Comparison of ENCODE assay signal across 8 cellular contexts in the genomic region with DNA sequence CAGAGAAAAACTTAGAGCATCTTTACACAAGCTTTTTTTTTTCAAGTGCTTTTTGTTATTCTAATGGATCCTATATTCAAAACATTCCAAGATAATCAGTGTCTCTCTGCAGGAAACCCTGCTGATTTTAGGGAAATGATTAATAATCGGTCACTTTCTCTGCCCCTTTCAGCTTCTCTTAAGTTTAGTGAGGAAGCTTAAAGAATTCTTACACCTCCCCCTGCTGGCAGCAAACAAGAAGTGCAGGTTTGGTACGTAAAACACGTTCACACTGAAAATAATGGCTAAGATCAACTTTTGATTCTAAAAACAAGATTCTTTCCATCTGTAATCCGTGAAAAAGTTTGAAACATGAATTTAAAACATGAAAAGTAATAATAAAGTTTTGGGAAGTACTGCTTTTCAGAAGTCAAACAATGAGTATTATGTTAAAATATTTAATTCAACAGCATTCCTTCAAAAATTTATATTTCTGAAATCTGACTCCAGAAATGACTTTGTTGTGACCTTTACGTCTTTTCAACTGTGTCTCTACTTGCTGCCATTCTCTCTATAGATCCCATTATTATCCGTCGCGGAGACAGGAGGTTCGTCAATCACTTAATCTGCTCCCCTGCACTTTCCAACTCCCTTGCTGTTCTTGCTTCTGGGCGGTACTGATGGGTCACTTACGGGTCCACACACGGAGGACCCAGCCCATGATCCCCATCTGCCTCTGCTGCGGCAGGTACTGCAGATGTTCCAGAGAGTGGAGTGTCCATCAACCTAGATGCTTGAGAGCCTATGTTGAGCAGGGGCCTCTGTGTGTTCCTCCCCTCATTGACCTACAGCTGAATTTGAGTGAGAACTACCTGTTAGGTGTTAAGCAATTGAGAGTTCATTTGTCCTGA.
DNase-seq lines count a peak whose midpoint lies in the region; ATAC-seq, FAIRE-seq and TF ChIP-seq lines count a peak whose summit lies in the region.

No MANE protein-coding gene starts in this region.

- intact Hi-C loops in CD4-positive, alpha-beta T cell (cut with DNase I, micrococcal nuclease), result loop anchor here in 1 of 2 experiments (1.0 to 5.0 kb wide), 3 partner anchors 342 to 629 kb away; no protein-coding TSS in a partner anchor
- intact Hi-C loops in breast epithelium (cut with DNase I; ENCODE audit: low total_unique reads), result loop anchor here (5.0 kb wide), 1 partner anchor 344 kb away; no protein-coding TSS in a partner anchor

- no peak overlapping the region for H3K27ac Mint-ChIP-seq in CD4-positive, alpha-beta T cell

- H3K9me3 ChIP-seq in CD4-positive, alpha-beta T cell (ENCODE audit: control insufficient read depth, low read length), result no peaks in the 10 kb centered on the region
- H3K9me3 ChIP-seq in breast epithelium, result no peaks in the 10 kb centered on the region

- DNase-seq in CD4-positive, alpha-beta T cell, result peak in 4 of 10 experiments; percentile 3 to 11 (median 6)
- DNase-seq in HT1080 (ENCODE audit: low read depth), result peak; percentile 38
- DNase-seq in RCC 7860 (ENCODE audit: low spot score), result peak; percentile 29
- no peak for DNase-seq in breast epithelium (ENCODE audit: low spot score in 2 of 2)
- peak; percentile 62 for DNase-seq in kidney glomerular epithelial cell (lab: John Stamatoyannopoulos, UW)
- peak in 2 of 3 experiments; percentile 3 to 8 for DNase-seq in stimulated activated CD4-positive, alpha-beta T cell treated with anti-CD3 and anti-CD28 coated beads, TNF-alpha, amount 100 ng/mL, for 24 hours (ENCODE audit: low read depth in 3 of 3)

- no peak for ATAC-seq in CD4-positive, alpha-beta T cell (ENCODE audit: poor library complexity)
- ATAC-seq in GM18861 (IDR thresholded peaks at IDR 0.05; ENCODE audit: unreplicated experiment), result peak; percentile 62
- ATAC-seq in HG03520 (IDR thresholded peaks at IDR 0.05; ENCODE audit: unreplicated experiment), result no peak

- peak; percentile 70 for FAIRE-seq in RCC 7860 (lab: Jason Lieb, UNC)

- H3K4me1 ChIP-seq in breast epithelium, result no peaks in the 10 kb centered on the region

- TF ChIP-seq CTCF in CD4-positive, alpha-beta T cell (IDR thresholded peaks at IDR 0.05), result peak; percentile 90
- peak; percentile 65 to 95 (median 85) for TF ChIP-seq CTCF in breast epithelium (IDR thresholded peaks at IDR 0.05)

- no peaks in the 10 kb centered on the region for H3K4me1 Mint-ChIP-seq in CD4-positive, alpha-beta T cell (ENCODE audit: low read depth)

- no peaks in the 10 kb centered on the region for H3K36me3 Mint-ChIP-seq in CD4-positive, alpha-beta T cell (ENCODE audit: low read depth)

- peaks cover 22% of the 10 kb centered on the region for H3K27me3 Mint-ChIP-seq in CD4-positive, alpha-beta T cell

- no peak for TF ChIP-seq POLR2A in breast epithelium (IDR thresholded peaks at IDR 0.05)

- peaks cover 12% of the 10 kb centered on the region for H3K27me3 ChIP-seq in CD4-positive, alpha-beta T cell (ENCODE audit: control insufficient read depth, insufficient read depth, low read length)
- no peaks in the 10 kb centered on the region for H3K27me3 ChIP-seq in breast epithelium

- H3K36me3 ChIP-seq in breast epithelium, result no peaks in the 10 kb centered on the region

- H3K4me3 ChIP-seq in breast epithelium, result no peak overlapping the region

- no peak overlapping the region for H3K27ac ChIP-seq in CD4-positive, alpha-beta T cell (ENCODE audit: low read depth, low read length)
- no peak overlapping the region for H3K27ac ChIP-seq in breast epithelium

- no peaks in the 10 kb centered on the region for H3K9me3 Mint-ChIP-seq in CD4-positive, alpha-beta T cell

- no peak overlapping the region for H3K4me3 Mint-ChIP-seq in CD4-positive, alpha-beta T cell

- POLR2A ChIA-PET in CD4-positive, alpha-beta T cell (lab: Charles Lee), result no interaction called here

- CTCF ChIA-PET in CD4-positive, alpha-beta T cell (lab: Charles Lee), result interaction anchor here (0.8 to 2.2 kb wide), 4 partner anchors 9 to 857 kb away, joined by 3 to 14 read pairs (median 4); no protein-coding TSS in a partner anchor

Comparison
In these comparisons a context has a peak if more than half of its experiments do, and no peak if none do; other contexts are left out.
1. DNase-seq: peak in HT1080 (single experiment), RCC 7860 (single experiment), kidney glomerular epithelial cell (single experiment) and stimulated activated CD4-positive, alpha-beta T cell treated with anti-CD3 and anti-CD28 coated beads, TNF-alpha, amount 100 ng/mL, for 24 hours (2 of 3); none in breast epithelium (0 of 2).